9 cellular contexts compared by ENCODE assay signal in genomic region chr4:2761035-2761923, GRCh38. TPM values are rescaled to one million over a fixed set of nuclear protein-coding genes. Genes with fewer than 3 reads are reported as not detected.
A peak's percentile ranks its signal among the peaks of the same experiment; 100 is the strongest.
DNase-seq lines count a peak whose midpoint lies in the region; ATAC-seq, FAIRE-seq and TF ChIP-seq lines count a peak whose summit lies in the region.
"Had no signal": no experiment of that assay in that cellular context is flagged by ENCODE, and none has a peak within 500 bp of the region (broad histone marks: within the 10 kb centered on the region; RNA-seq: fewer than 3 reads in every experiment).

No MANE protein-coding gene starts in this region.

- ATAC-seq in HG02763 (IDR thresholded peaks at IDR 0.05; ENCODE audit: unreplicated experiment) (no peak), GM19395 (IDR thresholded peaks at IDR 0.05; ENCODE audit: unreplicated experiment) (no peak)

- no peaks in the 10 kb centered on the region for H3K79me2 ChIP-seq in endothelial cell of umbilical vein (ENCODE audit: control insufficient read depth, insufficient read depth, low read length)

- H3K27ac Mint-ChIP-seq in activated CD4-positive, alpha-beta T cell treated with anti-CD3 and anti-CD28 coated beads, Interleukin-2, amount 10 ng/mL, durations not matched to agents 24 days and 14 days, result peak overlapping the region; percentile 67

- FAIRE-seq in endothelial cell of umbilical vein (lab: Jason Lieb, UNC), result peak; percentile 8

- no peak overlapping the region for H3K4me3 Mint-ChIP-seq in activated CD4-positive, alpha-beta T cell treated with anti-CD3 and anti-CD28 coated beads, Interleukin-2, amount 10 ng/mL, durations not matched to agents 24 days and 14 days

- no peaks in the 10 kb centered on the region for H3K27me3 ChIP-seq in endothelial cell of umbilical vein (ENCODE audit: control insufficient read depth in 2 of 2, insufficient read depth in 2 of 2, low read length in 2 of 2)
- H3K27me3 ChIP-seq: tibial nerve had no signal

- H3K9ac ChIP-seq in endothelial cell of umbilical vein (replicated peaks; ENCODE audit: extremely low read depth, insufficient read depth, low read length), result no peak overlapping the region

- no peaks in the 10 kb centered on the region for H3K9me1 ChIP-seq in endothelial cell of umbilical vein (replicated peaks; ENCODE audit: control insufficient read depth, extremely low read depth, insufficient read depth, low read length)

- H4K20me1 ChIP-seq in endothelial cell of umbilical vein (replicated peaks; ENCODE audit: control insufficient read depth, extremely low read depth, insufficient read depth, low read length), result no peaks in the 10 kb centered on the region

- H3K36me3 Mint-ChIP-seq in activated CD4-positive, alpha-beta T cell treated with anti-CD3 and anti-CD28 coated beads, Interleukin-2, amount 10 ng/mL, durations not matched to agents 24 days and 14 days (ENCODE audit: low read depth), result no peaks in the 10 kb centered on the region

- peaks cover 8% of the 10 kb centered on the region for H3K4me1 ChIP-seq in endothelial cell of umbilical vein (ENCODE audit: control insufficient read depth, extremely low read depth, insufficient read depth, low read length)

- BruUV-seq in endothelial cell of umbilical vein (replicated peaks; lab: Mats Ljungman, UMichigan), result no TSS peak

- no peaks in the 10 kb centered on the region for H3K9me3 Mint-ChIP-seq in activated CD4-positive, alpha-beta T cell treated with anti-CD3 and anti-CD28 coated beads, Interleukin-2, amount 10 ng/mL, durations not matched to agents 24 days and 14 days

- POLR2A ChIA-PET in endothelial cell of umbilical vein (lab: Charles Lee), result no interaction called here

- intact Hi-C loops in activated CD4-positive, alpha-beta T cell treated with anti-CD3 and anti-CD28 coated beads, Interleukin-2, amount 10 ng/mL, durations not matched to agents 24 days and 14 days (cut with micrococcal nuclease), result loop anchor here (5.0 kb wide), 2 partner anchors 36 to 81 kb away; partner anchors contain the start of gene ADD1
- intact Hi-C loops in endothelial cell of umbilical vein (cut with micrococcal nuclease), result loop anchor here (5.0 kb wide), 2 partner anchors 51 to 141 kb away; no protein-coding TSS in a partner anchor

- peak; percentile 69 for DNase-seq in activated CD4-positive, alpha-beta T cell treated with anti-CD3 and anti-CD28 coated beads, Interleukin-2, amount 10 ng/mL, durations not matched to agents 24 days and 14 days
- no peak for DNase-seq in activated CD4-positive, alpha-beta T cell treated with anti-CD3 and anti-CD28 coated beads, Interleukin-2, amount 50 U/mL, for 1 hour
- peak; percentile 65 for DNase-seq in NCI-H69 (lab: John Stamatoyannopoulos, UW)
- peak; percentile 61 for DNase-seq in endothelial cell of umbilical vein (ENCODE audit: low read depth, low spot score)
- DNase-seq in renal cortical epithelial cell (ENCODE audit: low read depth), result peak; percentile 52
- no peak for DNase-seq in activated CD4-positive, CD25-positive, alpha-beta regulatory T cell treated with anti-CD3 and anti-CD28 coated beads, Interleukin-2, amount 50 U/mL, for 72 hours

- H2AFZ ChIP-seq in endothelial cell of umbilical vein (ENCODE audit: low read depth, low read length), result no peak overlapping the region

- H3K4me1 Mint-ChIP-seq in activated CD4-positive, alpha-beta T cell treated with anti-CD3 and anti-CD28 coated beads, Interleukin-2, amount 10 ng/mL, durations not matched to agents 24 days and 14 days, result peaks cover 11% of the 10 kb centered on the region

- peak in 1 of 2 donors; percentile 32 for TF ChIP-seq CTCF in endothelial cell of umbilical vein (IDR thresholded peaks at IDR 0.05; ENCODE audit: extremely low read depth in 1 of 2, insufficient read depth in 1 of 2, low read depth in 1 of 2, low read length in 2 of 2)

- CTCF ChIA-PET in endothelial cell of umbilical vein (lab: Charles Lee), result interaction anchor here (0.7 kb wide), 1 partner anchor 100 kb away, joined by 3 read pairs; no protein-coding TSS in a partner anchor

- H3K27me3 Mint-ChIP-seq in activated CD4-positive, alpha-beta T cell treated with anti-CD3 and anti-CD28 coated beads, Interleukin-2, amount 10 ng/mL, durations not matched to agents 24 days and 14 days, result no peaks in the 10 kb centered on the region

- H3K36me3 ChIP-seq in endothelial cell of umbilical vein (ENCODE audit: control insufficient read depth in 2 of 2, extremely low read depth in 1 of 2, insufficient read depth in 2 of 2, low read length in 2 of 2), result no peaks in the 10 kb centered on the region
- H3K36me3 ChIP-seq: tibial nerve had no signal

- H3K9me3 ChIP-seq in endothelial cell of umbilical vein (replicated peaks; ENCODE audit: control insufficient read depth, insufficient read depth, low read length), result no peaks in the 10 kb centered on the region
- H3K9me3 ChIP-seq: tibial nerve had no signal

- no peak overlapping the region for H3K4me2 ChIP-seq in endothelial cell of umbilical vein (ENCODE audit: insufficient read depth, low read length)

- no peak overlapping the region for H3K27ac ChIP-seq in endothelial cell of umbilical vein (ENCODE audit: insufficient read depth, low read depth, low read length)

- TF ChIP-seq POLR2A in endothelial cell of umbilical vein (IDR thresholded peaks at IDR 0.05; ENCODE audit: low read depth, low read length), result no peak

- H3K4me3 ChIP-seq in endothelial cell of umbilical vein (replicated peaks in 1 of 3; ENCODE audit: insufficient read depth in 1 of 3, low read depth in 1 of 3, low read length in 3 of 3), result no peak overlapping the region
- H3K4me3 ChIP-seq: tibial nerve had no signal

- dilution Hi-C loops in endothelial cell of umbilical vein (cut with MboI; ENCODE audit: extremely low pct_ligation_motif_present, low sequenced_read_pairs), result no loop called here

TF ChIP-seq in endothelial cell of umbilical vein, 7 proteins besides CTCF, POLR2A, EP300 and RAD21:
- no peak for TF ChIP-seq JUN (IDR thresholded peaks at IDR 0.05; ENCODE audit: borderline replicate concordance, insufficient read depth, insufficient read length, low read depth)
TF ChIP-seq in endothelial cell of umbilical vein: peak in this region for 0.

RNA-seq across cellular contexts. Expression of gene TNIP2, which starts 5.1 kb away (rescaled TPM):
- total RNA-seq in activated CD4-positive, alpha-beta T cell treated with anti-CD3 and anti-CD28 coated beads, Interleukin-2, amount 10 ng/mL, durations not matched to agents 24 days and 14 days, result 98.7 and 99.6 TPM in 2 replicates
- total RNA-seq in endothelial cell of umbilical vein (49.0 and 52.1 TPM in 2 replicates), renal cortical epithelial cell (72.4 and 88.6 TPM in 2 replicates)
- polyA plus RNA-seq in endothelial cell of umbilical vein, result 37.7 and 40.4 TPM in 2 replicates
- polyA plus RNA-seq in endothelial cell of umbilical vein (2011; cell fraction: cytosol; rRNA removed), result 36.9 and 45.5 TPM in 2 replicates
- polyA plus RNA-seq in endothelial cell of umbilical vein (2011; cell fraction: nucleus; rRNA removed), result 77.9 and 79.6 TPM in 2 replicates
- polyA plus RNA-seq in endothelial cell of umbilical vein (2012), result 38.1 and 44.1 TPM in 2 replicates
- polyA minus RNA-seq in endothelial cell of umbilical vein, result 26.4 and 28.3 TPM in 2 replicates
- 8.7 TPM for polyA minus RNA-seq in endothelial cell of umbilical vein (2011; cell fraction: cytosol; rRNA and poly(A)+ RNA removed)
- 12.2 and 25.3 TPM in 2 replicates for polyA minus RNA-seq in endothelial cell of umbilical vein (2011; cell fraction: nucleus; rRNA and poly(A)+ RNA removed)

RNA-seq across cellular contexts. Expression of gene SH3BP2, which starts 31.6 kb away (rescaled TPM):
- 83.9 and 88.5 TPM in 2 replicates for total RNA-seq in activated CD4-positive, alpha-beta T cell treated with anti-CD3 and anti-CD28 coated beads, Interleukin-2, amount 10 ng/mL, durations not matched to agents 24 days and 14 days
- 69.2 and 73.1 TPM in 2 replicates for total RNA-seq in endothelial cell of umbilical vein
- 62.9 and 73.9 TPM in 2 replicates for polyA plus RNA-seq in endothelial cell of umbilical vein
- polyA plus RNA-seq in endothelial cell of umbilical vein (2011; cell fraction: cytosol; rRNA removed), result 21.9 and 32.7 TPM in 2 replicates
- polyA plus RNA-seq in endothelial cell of umbilical vein (2011; cell fraction: nucleus; rRNA removed), result 220 and 232 TPM in 2 replicates
- polyA plus RNA-seq in endothelial cell of umbilical vein (2012), result 24.3 and 30.0 TPM in 2 replicates
- polyA minus RNA-seq in endothelial cell of umbilical vein, result 149 and 192 TPM in 2 replicates
- 7.4 TPM for polyA minus RNA-seq in endothelial cell of umbilical vein (2011; cell fraction: cytosol; rRNA and poly(A)+ RNA removed)
- polyA minus RNA-seq in endothelial cell of umbilical vein (2011; cell fraction: nucleus; rRNA and poly(A)+ RNA removed), result 74.5 and 84.1 TPM in 2 replicates
- 11.8 and 62.2 TPM in 2 replicates for total RNA-seq in renal cortical epithelial cell

Comparison
In these comparisons a context has a peak if more than half of its experiments do, and no peak if none do; other contexts are left out.
1. DNase-seq: peak in activated CD4-positive, alpha-beta T cell treated with anti-CD3 and anti-CD28 coated beads, Interleukin-2, amount 10 ng/mL, durations not matched to agents 24 days and 14 days (single experiment), NCI-H69 (single experiment), endothelial cell of umbilical vein (single experiment) and renal cortical epithelial cell (single experiment); none in activated CD4-positive, alpha-beta T cell treated with anti-CD3 and anti-CD28 coated beads, Interleukin-2, amount 50 U/mL, for 1 hour (single experiment) and activated CD4-positive, CD25-positive, alpha-beta regulatory T cell treated with anti-CD3 and anti-CD28 coated beads, Interleukin-2, amount 50 U/mL, for 72 hours (single experiment).